In genomic region chr1:67431869-67432578, GRCh38 we compare ENCODE assay signal across 7 cellular contexts. TPM values are rescaled to one million over a fixed set of nuclear protein-coding genes. Genes with fewer than 3 reads are reported as not detected.
A peak's percentile ranks its signal among the peaks of the same experiment; 100 is the strongest.
DNase-seq lines count a peak whose midpoint lies in the region; ATAC-seq, FAIRE-seq and TF ChIP-seq lines count a peak whose summit lies in the region.

No MANE protein-coding gene starts in this region.

- H2BK5ac ChIP-seq in trophoblast cell (ENCODE audit: low read depth, low read length, poor library complexity) = no peak overlapping the region

- no peak overlapping the region for H3K18ac ChIP-seq in trophoblast cell (ENCODE audit: low read length)

- H3K27ac ChIP-seq in duodenal mucosa (ENCODE audit: low read depth, low read length) = no peak overlapping the region
- H3K27ac ChIP-seq in trophoblast cell (ENCODE audit: low read depth, low read length) = no peak overlapping the region
- H3K27ac ChIP-seq in suprapubic skin = no peak overlapping the region

- no peak for TF ChIP-seq EP300 in suprapubic skin (IDR thresholded peaks at IDR 0.05)

- H3K79me2 ChIP-seq in trophoblast cell (ENCODE audit: control insufficient read depth, insufficient read depth, low read length, poor library complexity) = peaks cover 14% of the 10 kb centered on the region

- ATAC-seq in GM21367 (IDR thresholded peaks at IDR 0.05; ENCODE audit: unreplicated experiment) = no peak
- no peak for ATAC-seq in HG03175 (IDR thresholded peaks at IDR 0.05; ENCODE audit: unreplicated experiment)

- H3K23ac ChIP-seq in trophoblast cell (ENCODE audit: low read length) = no peak overlapping the region

- TF ChIP-seq CTCF in suprapubic skin (IDR thresholded peaks at IDR 0.05) = no peak

- DNase-seq in GM19239 (ENCODE audit: insufficient read length, low spot score) = no peak
- peak; percentile 68 for DNase-seq in NCI-H82 (lab: John Stamatoyannopoulos, UW)
- DNase-seq in trophoblast cell = no peak
- no peak for DNase-seq in suprapubic skin (ENCODE audit: low spot score in 2 of 2)

- peaks cover 13% of the 10 kb centered on the region for H3K79me1 ChIP-seq in trophoblast cell (ENCODE audit: low read length)

- H3K9ac ChIP-seq in duodenal mucosa (ENCODE audit: low read depth in 1 of 2, low read length in 2 of 2) (peak overlapping the region; percentile 76 to 85), trophoblast cell (ENCODE audit: low read length) (no peak overlapping the region)

- no peak overlapping the region for H2AFZ ChIP-seq in trophoblast cell (ENCODE audit: insufficient read depth, low read length, poor library complexity)

- H3K9me3 ChIP-seq in duodenal mucosa (ENCODE audit: control insufficient read depth in 1 of 2, low read length in 2 of 2) = no peaks in the 10 kb centered on the region
- H3K9me3 ChIP-seq in trophoblast cell (ENCODE audit: insufficient read depth, low read depth, low read length) = no peaks in the 10 kb centered on the region
- no peaks in the 10 kb centered on the region for H3K9me3 ChIP-seq in suprapubic skin

- H2BK12ac ChIP-seq in trophoblast cell (ENCODE audit: low read length) = no peak overlapping the region

- no peak overlapping the region for H3K4ac ChIP-seq in trophoblast cell (ENCODE audit: low read depth, low read length)

- FAIRE-seq in GM19239 (lab: Jason Lieb, UNC) = peak; percentile 52

- H3K4me1 ChIP-seq in duodenal mucosa (ENCODE audit: control insufficient read depth in 1 of 2, insufficient read depth in 2 of 2, low read length in 2 of 2) (peaks cover 7 to 18% of the 10 kb centered on the region in 2 donors), trophoblast cell (ENCODE audit: control insufficient read depth in 1 of 2, insufficient read depth in 2 of 2, low read length in 2 of 2) (no peaks in the 10 kb centered on the region), suprapubic skin (peaks cover 25% of the 10 kb centered on the region)

- H3K27me3 ChIP-seq in duodenal mucosa (ENCODE audit: control insufficient read depth in 1 of 2, insufficient read depth in 2 of 2, low read length in 2 of 2) (no peaks in the 10 kb centered on the region), trophoblast cell (ENCODE audit: insufficient read depth, low read length) (no peaks in the 10 kb centered on the region), suprapubic skin (no peaks in the 10 kb centered on the region)

- no peak overlapping the region for H4K91ac ChIP-seq in trophoblast cell (ENCODE audit: low read depth, low read length)

- peak overlapping the region; percentile 88 for H4K8ac ChIP-seq in trophoblast cell (ENCODE audit: low read depth, low read length)

- no peak overlapping the region for H2BK120ac ChIP-seq in trophoblast cell (ENCODE audit: insufficient read depth, low read length, poor library complexity)

- H3K4me3 ChIP-seq in duodenal mucosa (ENCODE audit: low read depth in 1 of 2, low read length in 2 of 2) (peak overlapping the region; percentile 87 to 96), trophoblast cell (ENCODE audit: low read depth, low read length) (no peak overlapping the region), suprapubic skin (no peak overlapping the region)

- TF ChIP-seq POLR2A in suprapubic skin (IDR thresholded peaks at IDR 0.05) = no peak

- no peak overlapping the region for H4K12ac ChIP-seq in trophoblast cell (ENCODE audit: low read depth, low read length)

- H2AK5ac ChIP-seq in trophoblast cell (ENCODE audit: low read length) = peak overlapping the region; percentile 54

- no peak overlapping the region for H3K14ac ChIP-seq in trophoblast cell (ENCODE audit: low read length)

- H3K4me2 ChIP-seq in trophoblast cell (ENCODE audit: low read length) = no peak overlapping the region

- WGBS in trophoblast cell (ENCODE audit: extremely low coverage, insufficient coverage, insufficient read length) = no CpG with 5 or more reads among the region's 8 CpGs
- WGBS in suprapubic skin = 61% methylated on average over 8 of the region's 8 CpGs

- no peaks in the 10 kb centered on the region for H3K36me3 ChIP-seq in duodenal mucosa (ENCODE audit: control insufficient read depth in 1 of 2, insufficient read depth in 2 of 2, low read length in 2 of 2)
- peaks cover 0 to 3% of the 10 kb centered on the region in 2 experiments for H3K36me3 ChIP-seq in trophoblast cell (ENCODE audit: control insufficient read depth in 1 of 2, insufficient read depth in 2 of 2, low read length in 2 of 2)
- H3K36me3 ChIP-seq in suprapubic skin = no peaks in the 10 kb centered on the region

RNA-seq across cellular contexts. Expression of gene SERBP1, which starts 1.8 kb away (rescaled TPM):
- polyA plus RNA-seq in trophoblast cell (2013) = 248 and 260 TPM in 2 replicates
- 100 to 1,000 TPM; 188 to 330 (median 233) TPM for total RNA-seq in suprapubic skin

Comparison
In these comparisons a context has a peak if more than half of its experiments do, and no peak if none do; other contexts are left out.
1. H3K4me3 ChIP-seq: peak in duodenal mucosa (2 of 2); none in trophoblast cell (single experiment) and suprapubic skin (single experiment).